In genomic region chr14:53927171-53927570, GRCh38 we compare ENCODE assay signal across 1 cellular context.
TF ChIP-seq lines count a peak whose summit lies in the region.

No MANE protein-coding gene starts in this region.

TF ChIP-seq in endothelial cell of umbilical vein, 7 proteins besides CTCF, POLR2A, EP300 and RAD21:
- TF ChIP-seq JUN (IDR thresholded peaks at IDR 0.05; ENCODE audit: borderline replicate concordance, insufficient read depth, insufficient read length, low read depth) (peak; percentile 35), GATA2 (IDR thresholded peaks at IDR 0.05; ENCODE audit: insufficient read depth, insufficient read length, low read depth, low read length) (no peak)
